Comparison of ENCODE assay signal across 16 cellular contexts in genomic region chr2:65018141-65018582, GRCh38. TPM values are rescaled to one million over a fixed set of nuclear protein-coding genes. Genes with fewer than 3 reads are reported as not detected.
DNase-seq lines count a peak whose midpoint lies in the region; ATAC-seq lines count a peak whose summit lies in the region.
"Had no signal": no experiment of that assay in that cellular context is flagged by ENCODE, and none has a peak within 500 bp of the region (broad histone marks: within the 10 kb centered on the region; RNA-seq: fewer than 3 reads in every experiment).

No MANE protein-coding gene starts in this region.

- H2AFZ ChIP-seq in Karpas-422 (ENCODE audit: low read length), result no peak overlapping the region

- peak; percentile 28 for ATAC-seq in stimulated activated memory B cell treated with anti-CD40 and anti-IgM and Interleukin-4, amounts not matched to agents 10 μg/mL and 1 μg/mL and 100 μg/mL, for 72 hours
- no peak for ATAC-seq in activated naive CD8-positive, alpha-beta T cell treated with anti-CD3 and anti-CD28 coated beads, Interleukin-2, amount 50 U/mL, for 24 hours

- no peaks in the 10 kb centered on the region for H3K9me2 ChIP-seq in Karpas-422 (replicated peaks; ENCODE audit: insufficient read depth, low read length)

- H3K4me1 ChIP-seq in Karpas-422 (ENCODE audit: low read length), result peaks cover 34% of the 10 kb centered on the region
- H3K4me1 ChIP-seq: breast epithelium, prostate gland had no signal

- H3K9ac ChIP-seq in Karpas-422 (ENCODE audit: low read length), result no peak overlapping the region

- no peaks in the 10 kb centered on the region for H3K9me3 ChIP-seq in Karpas-422 (ENCODE audit: low read length)
- H3K9me3 ChIP-seq: breast epithelium, prostate gland had no signal

- no peak overlapping the region for H3K4me3 ChIP-seq in Karpas-422 (ENCODE audit: low read length)
- H3K4me3 ChIP-seq: breast epithelium, prostate gland had no signal

- no peak overlapping the region for H3K4me2 ChIP-seq in Karpas-422 (ENCODE audit: low read depth, low read length, poor library complexity, severe bottlenecking)

- H3K4me1 Mint-ChIP-seq in stimulated activated memory B cell treated with anti-CD40 and anti-IgM and Interleukin-4, amounts not matched to agents 10 μg/mL and 1 μg/mL and 100 μg/mL, for 72 hours, result peaks cover 53% of the 10 kb centered on the region
- peaks cover 13% of the 10 kb centered on the region for H3K4me1 Mint-ChIP-seq in activated naive CD8-positive, alpha-beta T cell treated with anti-CD3 and anti-CD28 coated beads, Interleukin-2, amount 50 U/mL, for 24 hours
- H3K4me1 Mint-ChIP-seq: CD8-positive, alpha-beta memory T cell had no signal

- H4K20me1 ChIP-seq in Karpas-422 (ENCODE audit: insufficient read depth, low read depth, low read length), result no peaks in the 10 kb centered on the region

- H3K79me2 ChIP-seq in Karpas-422 (ENCODE audit: low read length), result peaks cover 18% of the 10 kb centered on the region

- H3K27ac ChIP-seq in Karpas-422 (ENCODE audit: low read length) (peak overlapping the region; percentile 6; the same call in 1 of the 2 replicates), layer of hippocampus (ENCODE audit: low read depth, low read length) (peak overlapping the region; percentile 22)
- H3K27ac ChIP-seq: breast epithelium, prostate gland had no signal

- H3K4me3 Mint-ChIP-seq in stimulated activated memory B cell treated with anti-CD40 and anti-IgM and Interleukin-4, amounts not matched to agents 10 μg/mL and 1 μg/mL and 100 μg/mL, for 72 hours, result no peak overlapping the region
- no peak overlapping the region for H3K4me3 Mint-ChIP-seq in activated naive CD8-positive, alpha-beta T cell treated with anti-CD3 and anti-CD28 coated beads, Interleukin-2, amount 50 U/mL, for 24 hours
- H3K4me3 Mint-ChIP-seq: activated CD4-positive, alpha-beta memory T cell treated with anti-CD3 and anti-CD28 coated beads, Interleukin-2, amount 10 ng/mL, durations not matched to agents 7 days and 5 days; CD8-positive, alpha-beta memory T cell; memory B cell; T-helper 2 cell treated with Interferon-gamma antibody and Interleukin-4, amounts not matched to agents 5 μg/mL and 100 μg/mL, for 36 hours had no signal

- peaks cover 86% of the 10 kb centered on the region for H3K36me3 Mint-ChIP-seq in stimulated activated memory B cell treated with anti-CD40 and anti-IgM and Interleukin-4, amounts not matched to agents 10 μg/mL and 1 μg/mL and 100 μg/mL, for 72 hours
- peaks cover 45% of the 10 kb centered on the region for H3K36me3 Mint-ChIP-seq in activated naive CD8-positive, alpha-beta T cell treated with anti-CD3 and anti-CD28 coated beads, Interleukin-2, amount 50 U/mL, for 24 hours (ENCODE audit: low read depth)

- no peaks in the 10 kb centered on the region for H3K9me3 Mint-ChIP-seq in stimulated activated memory B cell treated with anti-CD40 and anti-IgM and Interleukin-4, amounts not matched to agents 10 μg/mL and 1 μg/mL and 100 μg/mL, for 72 hours
- H3K9me3 Mint-ChIP-seq in activated naive CD8-positive, alpha-beta T cell treated with anti-CD3 and anti-CD28 coated beads, Interleukin-2, amount 50 U/mL, for 24 hours, result no peaks in the 10 kb centered on the region
- H3K9me3 Mint-ChIP-seq: activated CD4-positive, alpha-beta memory T cell treated with anti-CD3 and anti-CD28 coated beads, Interleukin-2, amount 10 ng/mL, durations not matched to agents 7 days and 5 days; CD8-positive, alpha-beta memory T cell; memory B cell; T-helper 2 cell treated with Interferon-gamma antibody and Interleukin-4, amounts not matched to agents 5 μg/mL and 100 μg/mL, for 36 hours had no signal

- peak overlapping the region; percentile 74 for H3K27ac Mint-ChIP-seq in stimulated activated memory B cell treated with anti-CD40 and anti-IgM and Interleukin-4, amounts not matched to agents 10 μg/mL and 1 μg/mL and 100 μg/mL, for 72 hours
- H3K27ac Mint-ChIP-seq in activated naive CD8-positive, alpha-beta T cell treated with anti-CD3 and anti-CD28 coated beads, Interleukin-2, amount 50 U/mL, for 24 hours, result no peak overlapping the region
- H3K27ac Mint-ChIP-seq: activated CD4-positive, alpha-beta memory T cell treated with anti-CD3 and anti-CD28 coated beads, Interleukin-2, amount 10 ng/mL, durations not matched to agents 7 days and 5 days; T-helper 2 cell treated with Interferon-gamma antibody and Interleukin-4, amounts not matched to agents 5 μg/mL and 100 μg/mL, for 36 hours had no signal

- H3K27me3 Mint-ChIP-seq in stimulated activated memory B cell treated with anti-CD40 and anti-IgM and Interleukin-4, amounts not matched to agents 10 μg/mL and 1 μg/mL and 100 μg/mL, for 72 hours, result no peaks in the 10 kb centered on the region
- H3K27me3 Mint-ChIP-seq in activated naive CD8-positive, alpha-beta T cell treated with anti-CD3 and anti-CD28 coated beads, Interleukin-2, amount 50 U/mL, for 24 hours, result no peaks in the 10 kb centered on the region
- H3K27me3 Mint-ChIP-seq: activated CD4-positive, alpha-beta memory T cell treated with anti-CD3 and anti-CD28 coated beads, Interleukin-2, amount 10 ng/mL, durations not matched to agents 7 days and 5 days; CD8-positive, alpha-beta memory T cell; memory B cell had no signal

- H3K36me3 ChIP-seq in Karpas-422 (ENCODE audit: insufficient read depth, low read length), result peaks cover 95% of the 10 kb centered on the region
- H3K36me3 ChIP-seq: breast epithelium, prostate gland had no signal

- H3K27me3 ChIP-seq in Karpas-422 (ENCODE audit: low read length) (no peaks in the 10 kb centered on the region), layer of hippocampus (ENCODE audit: control insufficient read depth, insufficient read depth, low read length) (no peaks in the 10 kb centered on the region)
- H3K27me3 ChIP-seq: breast epithelium had no signal

- DNase-seq in Karpas-422, result no peak
- DNase-seq in UCSD-AML1 (lab: John Stamatoyannopoulos, UW; ENCODE audit: unreplicated experiment), result peak; percentile 60
- no peak for DNase-seq in activated naive CD8-positive, alpha-beta T cell treated with anti-CD3 and anti-CD28 coated beads, Interleukin-2, amount 50 U/mL, for 24 hours
- no peak for DNase-seq in occipital lobe (lab: John Stamatoyannopoulos, UW)
- DNase-seq in activated naive CD4-positive, alpha-beta T cell treated with Interleukin-2 at 50 U/mL for 16 hours, result no peak
- no peak for DNase-seq in stimulated activated CD4-positive, alpha-beta T cell treated with anti-CD3 and anti-CD28 coated beads, Interleukin-4, amount 100 ng/mL, for 1 hour
- DNase-seq: activated CD4-positive, alpha-beta memory T cell treated with anti-CD3 and anti-CD28 coated beads, Interleukin-2, amount 10 ng/mL, durations not matched to agents 7 days and 5 days; activated gamma-delta T cell treated with Interleukin-2 at 50 U/mL for 16 hours; CD8-positive, alpha-beta memory T cell; stimulated activated CD4-positive, alpha-beta T cell treated with anti-CD3 and anti-CD28 coated beads, Interleukin-4, amount 100 ng/mL, for 4 hours had no signal

RNA-seq across cellular contexts. Expression of gene SLC1A4, which starts 29.0 kb away (rescaled TPM):
- total RNA-seq in Karpas-422 (2014; rRNA removed; shearing (Covaris generic); ENCODE audit: low replicate concordance), result 114 and 120 TPM in 2 replicates
- total RNA-seq in occipital lobe, result 57.9 TPM

RNA-seq across cellular contexts. Expression of gene CEP68, which starts 38.1 kb away (rescaled TPM):
- total RNA-seq in Karpas-422 (2014; rRNA removed; shearing (Covaris generic); ENCODE audit: low replicate concordance), result 23.4 and 25.8 TPM in 2 replicates
- total RNA-seq in occipital lobe, result 48.2 TPM
